Comparison of ENCODE assay signal across 27 cellular contexts in genomic region chr11:117298195-117298594, GRCh38.
"Had no signal": no experiment of that assay in that cellular context is flagged by ENCODE, and none has a peak within 500 bp of the region (broad histone marks: within the 10 kb centered on the region; RNA-seq: fewer than 3 reads in every experiment).

No MANE protein-coding gene starts in this region.

- H3K27me3 ChIP-seq: breast epithelium, SJSA1 had no signal

- DNase-seq: activated CD4-positive, alpha-beta T cell treated with anti-CD3 and anti-CD28 coated beads for 36 hours; activated CD4-positive, alpha-beta T cell treated with anti-CD3 and anti-CD28 coated beads, Interleukin-2, amount 50 U/mL, for 1 hour; activated CD4-positive, CD25-positive, alpha-beta regulatory T cell; activated CD8-positive, alpha-beta memory T cell treated with anti-CD3 and anti-CD28 coated beads, Interleukin-2, amount 50 U/mL, for 4 hours; activated CD8-positive, alpha-beta T cell treated with anti-CD3 and anti-CD28 coated beads for 36 hours; activated gamma-delta T cell treated with Interleukin-2 at 50 U/mL for 16 hours; activated naive CD4-positive, alpha-beta T cell treated with anti-CD3 and anti-CD28 coated beads, Interleukin-2, amount 10 ng/mL, durations not matched to agents 7 days and 5 days; activated naive CD8-positive, alpha-beta T cell treated with anti-CD3 and anti-CD28 coated beads for 36 hours; activated T-cell treated with anti-CD3 and anti-CD28 coated beads, Interleukin-2, amount 50 U/mL, for 72 hours; anterior cingulate cortex; central memory CD4-positive, alpha-beta T cell; Kasumi-1; KBM-7; NCI-H1105 treated with DMSO at 0.1 percent for 48 hours; NCI-H1436 treated with DMSO at 0.1 percent for 48 hours; NCI-H187; NCI-H2081; NCI-H510A treated with DMSO at 0.1 percent for 48 hours; PC-3; SHP77; SW 1271; T-helper 9 cell had no signal

- H3K27ac ChIP-seq: breast epithelium, SJSA1 had no signal

- H3K4me1 Mint-ChIP-seq: activated naive CD4-positive, alpha-beta T cell treated with anti-CD3 and anti-CD28 coated beads, Interleukin-2, amount 10 ng/mL, durations not matched to agents 7 days and 5 days; activated naive CD8-positive, alpha-beta T cell treated with anti-CD3 and anti-CD28 coated beads for 36 hours had no signal

- H3K9me3 Mint-ChIP-seq: activated CD8-positive, alpha-beta T cell treated with anti-CD3 and anti-CD28 coated beads for 36 hours; activated naive CD4-positive, alpha-beta T cell treated with anti-CD3 and anti-CD28 coated beads, Interleukin-2, amount 10 ng/mL, durations not matched to agents 7 days and 5 days; activated naive CD8-positive, alpha-beta T cell treated with anti-CD3 and anti-CD28 coated beads for 36 hours; activated T-cell treated with anti-CD3 and anti-CD28 coated beads, Interleukin-2, amount 50 U/mL, for 72 hours; activated T-helper 2 cell treated with anti-CD3 and anti-CD28 coated beads, Interferon-gamma antibody, Interleukin-2, Interleukin-4, amounts not matched to agents 10 μg/mL and 5 μg/mL and 100 μg/mL, durations not matched to agents 14 hours and 24 hours and 36 hours; T-helper 1 cell treated with Interleukin-12 subunit alpha and Interleukin-12 subunit beta and Interleukin-4 antibody, amounts not matched to agents 30 μg/mL and 1 μg/mL, for 36 hours had no signal

- H3K4me3 ChIP-seq: breast epithelium, SJSA1 had no signal

- H3K27ac Mint-ChIP-seq: activated CD4-positive, alpha-beta T cell treated with anti-CD3 and anti-CD28 coated beads for 36 hours; activated CD8-positive, alpha-beta T cell treated with anti-CD3 and anti-CD28 coated beads for 36 hours; activated naive CD4-positive, alpha-beta T cell treated with anti-CD3 and anti-CD28 coated beads, Interleukin-2, amount 10 ng/mL, durations not matched to agents 7 days and 5 days; activated naive CD8-positive, alpha-beta T cell treated with anti-CD3 and anti-CD28 coated beads for 36 hours; activated T-cell treated with anti-CD3 and anti-CD28 coated beads, Interleukin-2, amount 50 U/mL, for 72 hours; activated T-helper 2 cell treated with anti-CD3 and anti-CD28 coated beads, Interferon-gamma antibody, Interleukin-2, Interleukin-4, amounts not matched to agents 10 μg/mL and 5 μg/mL and 100 μg/mL, durations not matched to agents 14 hours and 24 hours and 36 hours; T-helper 1 cell treated with Interleukin-12 subunit alpha and Interleukin-12 subunit beta and Interleukin-4 antibody, amounts not matched to agents 30 μg/mL and 1 μg/mL, for 36 hours had no signal

- H3K27me3 Mint-ChIP-seq: activated CD4-positive, alpha-beta T cell treated with anti-CD3 and anti-CD28 coated beads for 36 hours; activated CD8-positive, alpha-beta T cell treated with anti-CD3 and anti-CD28 coated beads for 36 hours; activated naive CD8-positive, alpha-beta T cell treated with anti-CD3 and anti-CD28 coated beads for 36 hours had no signal

- H3K36me3 Mint-ChIP-seq: activated naive CD4-positive, alpha-beta T cell treated with anti-CD3 and anti-CD28 coated beads, Interleukin-2, amount 10 ng/mL, durations not matched to agents 7 days and 5 days; activated naive CD8-positive, alpha-beta T cell treated with anti-CD3 and anti-CD28 coated beads for 36 hours had no signal

- H3K4me3 Mint-ChIP-seq: activated CD4-positive, alpha-beta T cell treated with anti-CD3 and anti-CD28 coated beads for 36 hours; activated CD8-positive, alpha-beta T cell treated with anti-CD3 and anti-CD28 coated beads for 36 hours; activated naive CD4-positive, alpha-beta T cell treated with anti-CD3 and anti-CD28 coated beads, Interleukin-2, amount 10 ng/mL, durations not matched to agents 7 days and 5 days; activated naive CD8-positive, alpha-beta T cell treated with anti-CD3 and anti-CD28 coated beads for 36 hours; activated T-cell treated with anti-CD3 and anti-CD28 coated beads, Interleukin-2, amount 50 U/mL, for 72 hours; T-helper 1 cell treated with Interleukin-12 subunit alpha and Interleukin-12 subunit beta and Interleukin-4 antibody, amounts not matched to agents 30 μg/mL and 1 μg/mL, for 36 hours had no signal

- ATAC-seq: activated CD4-positive, alpha-beta T cell treated with anti-CD3 and anti-CD28 coated beads for 36 hours; activated CD8-positive, alpha-beta T cell treated with anti-CD3 and anti-CD28 coated beads for 36 hours; activated T-cell treated with anti-CD3 and anti-CD28 coated beads, Interleukin-2, amount 50 U/mL, for 72 hours; PC-3; SK-N-SH treated with all-trans-retinoic acid at 6 μM for 48 hours had no signal
